20 cellular contexts compared by ENCODE assay signal in the genomic region with DNA sequence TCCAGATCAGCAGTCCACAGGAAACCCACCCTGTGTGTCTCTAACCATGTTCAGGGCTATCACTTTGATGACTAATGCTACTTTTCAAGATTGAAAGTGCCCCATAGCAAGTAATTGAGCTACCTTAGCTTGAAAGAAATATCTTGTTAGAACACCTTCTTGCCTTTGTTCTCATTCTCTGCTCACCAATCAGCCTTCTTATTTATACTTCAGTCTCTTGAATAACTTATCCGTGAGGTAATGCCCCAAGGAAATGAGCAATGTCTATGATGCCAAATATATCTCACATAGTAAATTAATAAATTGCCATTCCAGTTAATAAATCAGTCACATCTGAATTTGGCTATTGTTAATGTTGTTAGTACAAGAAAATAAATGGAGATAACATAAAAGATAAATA.
"Had no signal": no experiment of that assay in that cellular context is flagged by ENCODE, and none has a peak within 500 bp of the region (broad histone marks: within the 10 kb centered on the region; RNA-seq: fewer than 3 reads in every experiment).

No MANE protein-coding gene starts in this region.

- DNase-seq: IMR-90, Karpas-422, KG1, MG63, NCI-H1092 treated with DMSO at 0.1 percent for 48 hours, NCI-H1436, NCI-H187 treated with DMSO at 0.1 percent for 48 hours, NCI-H2029 treated with DMSO at 0.1 percent for 48 hours, NCI-H2171, NCI-H226, NCI-H446, NCI-H510A, NCI-H69, NCI-H774, RPMI8226, SHP77 treated with DMSO at 0.1 percent for 48 hours, SJCRH30 had no signal

- ATAC-seq: HepG2, SK-N-SH treated with all-trans-retinoic acid at 6 μM for 48 hours had no signal

- H3K9me3 ChIP-seq: MG63, SJCRH30 had no signal

- FAIRE-seq: HepG2, RCC 7860 had no signal

- H3K36me3 ChIP-seq: MG63 had no signal

- H3K4me1 ChIP-seq: SJCRH30 had no signal

- H3K4me3 ChIP-seq: MG63, SJCRH30 had no signal

- H3K27me3 ChIP-seq: MG63, SJCRH30 had no signal

- H3K27ac ChIP-seq: SJCRH30 had no signal
